Comparison of ENCODE assay signal across 30 cellular contexts in the genomic region with DNA sequence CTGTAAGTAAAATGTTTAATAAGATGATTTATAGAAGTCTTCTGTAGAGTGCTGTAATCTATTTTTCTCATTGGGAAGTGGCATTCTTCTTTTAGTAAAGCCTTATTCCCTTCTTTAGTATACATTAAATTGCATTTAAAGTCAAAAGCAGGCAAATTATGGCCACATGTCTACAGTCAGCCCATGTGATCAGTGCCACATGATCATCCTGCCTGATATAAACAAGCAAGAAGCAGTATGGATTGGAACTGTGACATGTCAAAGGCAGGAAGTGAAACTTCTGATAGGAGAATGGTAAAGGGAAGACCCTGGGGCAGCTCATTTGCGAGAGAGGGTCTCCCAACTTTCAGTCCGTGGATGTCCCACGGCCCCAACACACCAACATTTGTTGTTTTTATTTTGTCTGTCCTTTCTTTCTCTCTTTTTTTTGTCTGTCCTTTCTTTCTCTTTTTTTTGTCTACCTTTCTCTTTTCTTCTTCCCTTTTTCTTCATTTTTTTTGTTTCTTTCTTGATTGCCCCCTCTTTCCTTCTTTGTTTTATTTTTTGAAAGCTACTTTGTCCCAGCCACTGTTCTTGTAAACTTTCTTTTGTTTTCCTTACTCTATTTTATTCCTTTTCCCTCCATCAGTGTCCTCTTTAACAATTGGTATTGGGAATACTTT.
A peak's percentile ranks its signal among the peaks of the same experiment; 100 is the strongest.
DNase-seq lines count a peak whose midpoint lies in the region; ATAC-seq and TF ChIP-seq lines count a peak whose summit lies in the region.
"Had no signal": no experiment of that assay in that cellular context is flagged by ENCODE, and none has a peak within 500 bp of the region (broad histone marks: within the 10 kb centered on the region; RNA-seq: fewer than 3 reads in every experiment).

No MANE protein-coding gene starts in this region.

- H3K27me3 ChIP-seq in SK-N-SH (ENCODE audit: insufficient read depth): no peaks in the 10 kb centered on the region
- H3K27me3 ChIP-seq in adrenal gland: no peaks in the 10 kb centered on the region
- H3K27me3 ChIP-seq: dorsolateral prefrontal cortex, esophagus muscularis mucosa, foreskin keratinocyte, neural progenitor cell, pancreas, testis had no signal

- peaks cover 62% of the 10 kb centered on the region for H3K4me1 Mint-ChIP-seq in stimulated activated naive CD8-positive, alpha-beta T cell treated with anti-CD3 and anti-CD28 coated beads, Interleukin-15, Interleukin-2, amounts not matched to agents 100 ng/mL and 50 ng/mL, for 24 hours (ENCODE audit: low read depth)
- H3K4me1 Mint-ChIP-seq in activated CD8-positive, alpha-beta T cell treated with anti-CD3 and anti-CD28 coated beads, Interleukin-2, amount 10 ng/mL, durations not matched to agents 7 days and 5 days (ENCODE audit: low read depth): peaks cover 44% of the 10 kb centered on the region
- peaks cover 25% of the 10 kb centered on the region for H3K4me1 Mint-ChIP-seq in activated CD8-positive, alpha-beta memory T cell treated with anti-CD3 and anti-CD28 coated beads, Interleukin-2, amount 10 ng/mL, durations not matched to agents 7 days and 5 days

- no peaks in the 10 kb centered on the region for H3K79me2 ChIP-seq in SK-N-SH (ENCODE audit: insufficient read depth)

- intact Hi-C loops in adrenal gland (cut with DNase I): loop anchor here in 1 of 2 donors (10.0 kb wide), 1 partner anchor 340 kb away; no protein-coding TSS in a partner anchor

- H3K4me3 ChIP-seq in SK-N-SH (ENCODE audit: low read depth in 2 of 2, low read length in 1 of 2) (no peak overlapping the region), adrenal gland (no peak overlapping the region)
- H3K4me3 ChIP-seq: dorsolateral prefrontal cortex, esophagus muscularis mucosa, neural progenitor cell, pancreas, SK-N-MC, skin epidermis, testis had no signal

- H3K4me2 ChIP-seq in SK-N-SH: no peak overlapping the region
- H3K4me2 ChIP-seq: neural progenitor cell had no signal

- no peak for TF ChIP-seq CTCF in SK-N-SH (IDR thresholded peaks at IDR 0.05)
- no peak for TF ChIP-seq CTCF in adrenal gland (IDR thresholded peaks at IDR 0.05)

- H3K4me1 ChIP-seq in SK-N-SH (ENCODE audit: control insufficient read depth in 1 of 2, insufficient read depth in 2 of 2, low read depth in 1 of 2, low read length in 1 of 2) (peaks cover 0 to 4% of the 10 kb centered on the region in 2 experiments; a peak in 2 of 4 replicates), adrenal gland (replicated peaks in 1 of 2) (no peaks in the 10 kb centered on the region)
- H3K4me1 ChIP-seq: esophagus muscularis mucosa, foreskin keratinocyte, pancreas, testis had no signal

- H3K36me3 ChIP-seq in SK-N-SH (replicated peaks in 1 of 2; ENCODE audit: control insufficient read depth in 1 of 2, insufficient read depth in 2 of 2, low read length in 1 of 2) (no peaks in the 10 kb centered on the region), adrenal gland (replicated peaks in 1 of 2) (no peaks in the 10 kb centered on the region)
- H3K36me3 ChIP-seq: neural progenitor cell had no signal

- H3K27me3 Mint-ChIP-seq in stimulated activated naive CD8-positive, alpha-beta T cell treated with anti-CD3 and anti-CD28 coated beads, Interleukin-15, Interleukin-2, amounts not matched to agents 100 ng/mL and 50 ng/mL, for 24 hours: peaks cover 5% of the 10 kb centered on the region
- no peaks in the 10 kb centered on the region for H3K27me3 Mint-ChIP-seq in activated CD8-positive, alpha-beta T cell treated with anti-CD3 and anti-CD28 coated beads, Interleukin-2, amount 10 ng/mL, durations not matched to agents 7 days and 5 days (ENCODE audit: low read depth)
- peaks cover 28% of the 10 kb centered on the region for H3K27me3 Mint-ChIP-seq in activated CD8-positive, alpha-beta memory T cell treated with anti-CD3 and anti-CD28 coated beads, Interleukin-2, amount 10 ng/mL, durations not matched to agents 7 days and 5 days
- H3K27me3 Mint-ChIP-seq: CD4-positive, CD25-positive, alpha-beta regulatory T cell; stimulated activated naive B cell treated with anti-CD40 and anti-IgM and Interleukin-4, amounts not matched to agents 10 μg/mL and 1 μg/mL and 100 μg/mL, for 72 hours had no signal

- H3K9me2 ChIP-seq in SK-N-SH: no peaks in the 10 kb centered on the region

- no peaks in the 10 kb centered on the region for H3K9me3 Mint-ChIP-seq in stimulated activated naive CD8-positive, alpha-beta T cell treated with anti-CD3 and anti-CD28 coated beads, Interleukin-15, Interleukin-2, amounts not matched to agents 100 ng/mL and 50 ng/mL, for 24 hours
- H3K9me3 Mint-ChIP-seq in activated CD8-positive, alpha-beta T cell treated with anti-CD3 and anti-CD28 coated beads, Interleukin-2, amount 10 ng/mL, durations not matched to agents 7 days and 5 days (ENCODE audit: insufficient read depth): no peaks in the 10 kb centered on the region
- H3K9me3 Mint-ChIP-seq in activated CD8-positive, alpha-beta memory T cell treated with anti-CD3 and anti-CD28 coated beads, Interleukin-2, amount 10 ng/mL, durations not matched to agents 7 days and 5 days (ENCODE audit: low read depth): no peaks in the 10 kb centered on the region
- H3K9me3 Mint-ChIP-seq: CD4-positive, CD25-positive, alpha-beta regulatory T cell; neural progenitor cell; stimulated activated naive B cell treated with anti-CD40 and anti-IgM and Interleukin-4, amounts not matched to agents 10 μg/mL and 1 μg/mL and 100 μg/mL, for 72 hours had no signal

- H3K36me3 Mint-ChIP-seq in stimulated activated naive CD8-positive, alpha-beta T cell treated with anti-CD3 and anti-CD28 coated beads, Interleukin-15, Interleukin-2, amounts not matched to agents 100 ng/mL and 50 ng/mL, for 24 hours (ENCODE audit: low read depth): no peaks in the 10 kb centered on the region
- no peaks in the 10 kb centered on the region for H3K36me3 Mint-ChIP-seq in activated CD8-positive, alpha-beta T cell treated with anti-CD3 and anti-CD28 coated beads, Interleukin-2, amount 10 ng/mL, durations not matched to agents 7 days and 5 days (ENCODE audit: low read depth)
- H3K36me3 Mint-ChIP-seq in activated CD8-positive, alpha-beta memory T cell treated with anti-CD3 and anti-CD28 coated beads, Interleukin-2, amount 10 ng/mL, durations not matched to agents 7 days and 5 days: peaks cover 5% of the 10 kb centered on the region
- H3K36me3 Mint-ChIP-seq: CD4-positive, CD25-positive, alpha-beta regulatory T cell; stimulated activated naive B cell treated with anti-CD40 and anti-IgM and Interleukin-4, amounts not matched to agents 10 μg/mL and 1 μg/mL and 100 μg/mL, for 72 hours had no signal

- TF ChIP-seq RAD21 in SK-N-SH (IDR thresholded peaks at IDR 0.05; ENCODE audit: low read length): no peak

- H2AFZ ChIP-seq in SK-N-SH (ENCODE audit: low read depth): no peak overlapping the region
- H2AFZ ChIP-seq: neural progenitor cell had no signal

- TF ChIP-seq POLR2A in adrenal gland (IDR thresholded peaks at IDR 0.05): no peak

- POLR2A ChIA-PET in SK-N-SH (lab: Yijun Ruan, JAX): interaction anchor here (0.6 kb wide), 1 partner anchor 162 kb away, joined by 3 read pairs; no protein-coding TSS in a partner anchor
- POLR2A ChIA-PET in activated CD8-positive, alpha-beta T cell treated with anti-CD3 and anti-CD28 coated beads, Interleukin-2, amount 10 ng/mL, durations not matched to agents 7 days and 5 days (lab: Charles Lee): no interaction called here

- H3K27ac Mint-ChIP-seq in stimulated activated naive CD8-positive, alpha-beta T cell treated with anti-CD3 and anti-CD28 coated beads, Interleukin-15, Interleukin-2, amounts not matched to agents 100 ng/mL and 50 ng/mL, for 24 hours: peak overlapping the region; percentile 46
- H3K27ac Mint-ChIP-seq in activated CD8-positive, alpha-beta T cell treated with anti-CD3 and anti-CD28 coated beads, Interleukin-2, amount 10 ng/mL, durations not matched to agents 7 days and 5 days: peak overlapping the region; percentile 51
- no peak overlapping the region for H3K27ac Mint-ChIP-seq in activated CD8-positive, alpha-beta memory T cell treated with anti-CD3 and anti-CD28 coated beads, Interleukin-2, amount 10 ng/mL, durations not matched to agents 7 days and 5 days
- H3K27ac Mint-ChIP-seq: CD4-positive, CD25-positive, alpha-beta regulatory T cell; neural progenitor cell; stimulated activated naive B cell treated with anti-CD40 and anti-IgM and Interleukin-4, amounts not matched to agents 10 μg/mL and 1 μg/mL and 100 μg/mL, for 72 hours had no signal

- DNase-seq in SK-N-SH: peak; percentile 17
- DNase-seq in stimulated activated naive CD8-positive, alpha-beta T cell treated with anti-CD3 and anti-CD28 coated beads, Interleukin-15, Interleukin-2, amounts not matched to agents 100 U/mL and 50 U/mL, for 24 hours: no peak
- DNase-seq in activated CD8-positive, alpha-beta T cell treated with anti-CD3 and anti-CD28 coated beads, Interleukin-2, amount 10 ng/mL, durations not matched to agents 7 days and 5 days: no peak
- DNase-seq in activated CD8-positive, alpha-beta memory T cell treated with anti-CD3 and anti-CD28 coated beads, Interleukin-2, amount 10 ng/mL, durations not matched to agents 7 days and 5 days: no peak
- DNase-seq in adrenal gland: no peak
- DNase-seq in SW 1271 (lab: John Stamatoyannopoulos, UW): no peak
- DNase-seq: 8988T; activated CD4-positive, alpha-beta T cell treated with anti-CD3 and anti-CD28 coated beads, Interleukin-2, amount 10 ng/mL, durations not matched to agents 24 days and 14 days; activated CD8-positive, alpha-beta memory T cell treated with anti-CD3 and anti-CD28 coated beads, Interleukin-2, amount 50 U/mL, for 4 hours; DMS79 treated with DMSO at 0.1 percent for 48 hours; dorsolateral prefrontal cortex; foreskin keratinocyte; GF-D8; HCEC 1CT; NCI-H1105 treated with DMSO at 0.1 percent for 48 hours; NCI-H187 treated with DMSO at 0.1 percent for 48 hours; NCI-H2171 treated with DMSO at 0.1 percent for 48 hours; NCI-H510A; pancreas; retina; stimulated activated naive B cell treated with anti-CD40 and anti-IgM and Interleukin-4, amounts not matched to agents 10 μg/mL and 1 μg/mL and 100 μg/mL, for 72 hours; testis had no signal

- H3K4me3 Mint-ChIP-seq in stimulated activated naive CD8-positive, alpha-beta T cell treated with anti-CD3 and anti-CD28 coated beads, Interleukin-15, Interleukin-2, amounts not matched to agents 100 ng/mL and 50 ng/mL, for 24 hours: no peak overlapping the region
- no peak overlapping the region for H3K4me3 Mint-ChIP-seq in activated CD8-positive, alpha-beta T cell treated with anti-CD3 and anti-CD28 coated beads, Interleukin-2, amount 10 ng/mL, durations not matched to agents 7 days and 5 days
- no peak overlapping the region for H3K4me3 Mint-ChIP-seq in activated CD8-positive, alpha-beta memory T cell treated with anti-CD3 and anti-CD28 coated beads, Interleukin-2, amount 10 ng/mL, durations not matched to agents 7 days and 5 days
- H3K4me3 Mint-ChIP-seq: activated CD4-positive, alpha-beta T cell treated with anti-CD3 and anti-CD28 coated beads, Interleukin-2, amount 10 ng/mL, durations not matched to agents 24 days and 14 days; neural progenitor cell; stimulated activated naive B cell treated with anti-CD40 and anti-IgM and Interleukin-4, amounts not matched to agents 10 μg/mL and 1 μg/mL and 100 μg/mL, for 72 hours had no signal

- 90% methylated on average over 3 of the region's 3 CpGs for WGBS in SK-N-SH (ENCODE audit: low lambda C conversion rate)
- 86 to 94% (median 89%) methylated on average over 3 of the region's 3 CpGs for WGBS in adrenal gland, 4 donors

- CTCF ChIA-PET in SK-N-SH (lab: Yijun Ruan, JAX): interaction anchor here (1.3 kb wide), 1 partner anchor 10 kb away, joined by 4 read pairs; no protein-coding TSS in a partner anchor
- CTCF ChIA-PET in activated CD8-positive, alpha-beta T cell treated with anti-CD3 and anti-CD28 coated beads, Interleukin-2, amount 10 ng/mL, durations not matched to agents 7 days and 5 days (lab: Charles Lee): interaction anchor here (1.2 to 1.8 kb wide), 4 partner anchors 180 to 367 kb away, joined by 3 to 4 read pairs (median 4); no protein-coding TSS in a partner anchor
- CTCF ChIA-PET in activated CD8-positive, alpha-beta memory T cell treated with anti-CD3 and anti-CD28 coated beads, Interleukin-2, amount 10 ng/mL, durations not matched to agents 7 days and 5 days (lab: Charles Lee): no interaction called here

- H3K27ac ChIP-seq in SK-N-SH (ENCODE audit: low read depth in 2 of 2, low read length in 1 of 2) (no peak overlapping the region), adrenal gland (no peak overlapping the region)
- H3K27ac ChIP-seq: esophagus muscularis mucosa, foreskin keratinocyte, neural progenitor cell, pancreas, SK-N-MC, skin epidermis, testis, VCaP had no signal

- no peaks in the 10 kb centered on the region for H4K20me1 ChIP-seq in SK-N-SH (ENCODE audit: insufficient read depth)

- ATAC-seq in SK-N-SH treated with all-trans-retinoic acid at 6 μM for 48 hours: no peak; the same call in 2 of the 3 replicates
- no peak for ATAC-seq in stimulated activated naive CD8-positive, alpha-beta T cell treated with anti-CD3 and anti-CD28 coated beads, Interleukin-15, Interleukin-2, amounts not matched to agents 100 U/mL and 50 U/mL, for 24 hours
- ATAC-seq in activated CD8-positive, alpha-beta T cell treated with anti-CD3 and anti-CD28 coated beads, Interleukin-2, amount 10 ng/mL, durations not matched to agents 7 days and 5 days: no peak
- ATAC-seq in activated CD8-positive, alpha-beta memory T cell treated with anti-CD3 and anti-CD28 coated beads, Interleukin-2, amount 10 ng/mL, durations not matched to agents 7 days and 5 days: no peak
- ATAC-seq: foreskin keratinocyte; pancreas; stimulated activated naive B cell treated with anti-CD40 and anti-IgM and Interleukin-4, amounts not matched to agents 10 μg/mL and 1 μg/mL and 100 μg/mL, for 72 hours had no signal

- H3K9ac ChIP-seq in SK-N-SH: no peak overlapping the region
- H3K9ac ChIP-seq: neural progenitor cell had no signal

- no peaks in the 10 kb centered on the region for H3F3A ChIP-seq in SK-N-SH (replicated peaks; ENCODE audit: insufficient read depth)

- TF ChIP-seq EP300 in SK-N-SH (IDR thresholded peaks at IDR 0.05; ENCODE audit: borderline replicate concordance in 1 of 2, low read depth in 1 of 2, low read length in 1 of 2): no peak

- no peaks in the 10 kb centered on the region for H3K9me3 ChIP-seq in SK-N-SH
- H3K9me3 ChIP-seq in adrenal gland (replicated peaks in 1 of 3): no peaks in the 10 kb centered on the region
- H3K9me3 ChIP-seq: esophagus muscularis mucosa, pancreas, testis had no signal
